ENCODE assay signal across 26 cellular contexts in genomic region chr6:163199371-163199770, GRCh38.
DNase-seq lines count a peak whose midpoint lies in the region; ATAC-seq and TF ChIP-seq lines count a peak whose summit lies in the region.
"Had no signal": no experiment of that assay in that cellular context is flagged by ENCODE, and none has a peak within 500 bp of the region (broad histone marks: within the 10 kb centered on the region; RNA-seq: fewer than 3 reads in every experiment).

No MANE protein-coding gene starts in this region.

- 88 to 90% methylated on average over 4 of the region's 4 CpGs for WGBS in aorta, 2 donors

- DNase-seq in Daoy (ENCODE audit: low read depth): peak; percentile 22
- DNase-seq in dorsolateral prefrontal cortex: no peak
- DNase-seq in islet precursor cell: peak; percentile 87
- DNase-seq in posterior vena cava (ENCODE audit: low spot score): peak; percentile 35
- DNase-seq in G401 (ENCODE audit: low spot score): no peak
- DNase-seq in aorta: no peak
- no peak for DNase-seq in left lobe of liver (ENCODE audit: low spot score)
- DNase-seq: BE2C; GDM1; KBM-7; MV-4-11; NCI-H1105; NCI-H1436 treated with DMSO at 0.1 percent for 48 hours; NCI-H1930; NCI-H2107; NCI-H446; NCI-H524 treated with DMSO at 0.1 percent for 48 hours; NCI-H82; NK-92 treated with Interleukin-12 subunit alpha and Interleukin-12 subunit beta, amount 100 ng/mL, for 24 hours; PC-9; SJCRH30 had no signal

- H3K27me3 ChIP-seq in dorsolateral prefrontal cortex (no peaks in the 10 kb centered on the region), aorta (ENCODE audit: control insufficient read depth in 1 of 2, insufficient read depth in 2 of 2, low read length in 1 of 2) (no peaks in the 10 kb centered on the region)
- H3K27me3 ChIP-seq: BE2C, SJCRH30 had no signal

- no peak for TF ChIP-seq CTCF in dorsolateral prefrontal cortex (IDR thresholded peaks at IDR 0.05 in 54 of 56, conservative IDR thresholded peaks at IDR 0.05 in 2 of 56; ENCODE audit: low read depth in 1 of 56, partially characterized antibody in 56 of 56)

- ATAC-seq in aorta (ENCODE audit: low FRiP score) (no peak), GM21381 (IDR thresholded peaks at IDR 0.05; ENCODE audit: unreplicated experiment) (no peak), left lobe of liver (no peak)
- ATAC-seq: GM12878, HCT116, Right ventricle myocardium inferior had no signal

- no peaks in the 10 kb centered on the region for H3K9me3 ChIP-seq in aorta (ENCODE audit: control insufficient read depth, low read length)
- H3K9me3 ChIP-seq: BE2C, SJCRH30 had no signal

- in situ Hi-C loops in G401 (cut with HindIII; ENCODE audit: low sequenced_read_pairs): no loop called here

- no peaks in the 10 kb centered on the region for H3K4me1 ChIP-seq in aorta (ENCODE audit: control insufficient read depth in 1 of 2, insufficient read depth in 2 of 2, low read length in 2 of 2)
- H3K4me1 ChIP-seq: BE2C, SJCRH30 had no signal

- H3K4me3 ChIP-seq in dorsolateral prefrontal cortex (no peak overlapping the region), aorta (ENCODE audit: low read length in 2 of 2) (no peak overlapping the region)
- H3K4me3 ChIP-seq: GM12878, PC-9, SJCRH30 had no signal

- H3K27ac ChIP-seq in dorsolateral prefrontal cortex: peak overlapping the region in 51 of 59 donors; percentile 6 to 100 (median 79)
- no peak overlapping the region for H3K27ac ChIP-seq in aorta (ENCODE audit: low read depth in 1 of 2, low read length in 2 of 2)
- H3K27ac ChIP-seq: 22Rv1, PC-9, SJCRH30 had no signal

- intact Hi-C loops in dorsolateral prefrontal cortex (cut with DNase I) (no loop called here), posterior vena cava (cut with DNase I) (no loop called here), aorta (cut with DNase I) (no loop called here)

- no peaks in the 10 kb centered on the region for H3K36me3 ChIP-seq in aorta (ENCODE audit: control insufficient read depth in 1 of 2, insufficient read depth in 2 of 2, low read length in 1 of 2)
- H3K36me3 ChIP-seq: BE2C, SJCRH30 had no signal

Comparison
In these comparisons a context has a peak if more than half of its experiments do, and no peak if none do; other contexts are left out.
1. DNase-seq: peak in Daoy (single experiment), islet precursor cell (single experiment) and posterior vena cava (single experiment); none in dorsolateral prefrontal cortex (0 of 10), G401 (single experiment), aorta (0 of 2) and left lobe of liver (single experiment).
2. H3K27ac ChIP-seq: peak in dorsolateral prefrontal cortex (51 of 59); none in aorta (0 of 2).